In genomic region chr9:124423591-124423990, GRCh38 we compare ENCODE assay signal across 1 cellular context.
TF ChIP-seq lines count a peak whose summit lies in the region.

No MANE protein-coding gene starts in this region.

TF ChIP-seq in IMR-90, 13 proteins besides CTCF, POLR2A, EP300 and RAD21 (continued from another document):
- TF ChIP-seq, protein P1, sequence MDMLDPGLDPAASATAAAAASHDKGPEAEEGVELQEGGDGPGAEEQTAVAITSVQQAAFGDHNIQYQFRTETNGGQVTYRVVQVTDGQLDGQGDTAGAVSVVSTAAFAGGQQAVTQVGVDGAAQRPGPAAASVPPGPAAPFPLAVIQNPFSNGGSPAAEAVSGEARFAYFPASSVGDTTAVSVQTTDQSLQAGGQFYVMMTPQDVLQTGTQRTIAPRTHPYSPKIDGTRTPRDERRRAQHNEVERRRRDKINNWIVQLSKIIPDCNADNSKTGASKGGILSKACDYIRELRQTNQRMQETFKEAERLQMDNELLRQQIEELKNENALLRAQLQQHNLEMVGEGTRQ (IDR thresholded peaks at IDR 0.05; ENCODE audit: low read depth, low read length) = no peak
